In the genomic region with DNA sequence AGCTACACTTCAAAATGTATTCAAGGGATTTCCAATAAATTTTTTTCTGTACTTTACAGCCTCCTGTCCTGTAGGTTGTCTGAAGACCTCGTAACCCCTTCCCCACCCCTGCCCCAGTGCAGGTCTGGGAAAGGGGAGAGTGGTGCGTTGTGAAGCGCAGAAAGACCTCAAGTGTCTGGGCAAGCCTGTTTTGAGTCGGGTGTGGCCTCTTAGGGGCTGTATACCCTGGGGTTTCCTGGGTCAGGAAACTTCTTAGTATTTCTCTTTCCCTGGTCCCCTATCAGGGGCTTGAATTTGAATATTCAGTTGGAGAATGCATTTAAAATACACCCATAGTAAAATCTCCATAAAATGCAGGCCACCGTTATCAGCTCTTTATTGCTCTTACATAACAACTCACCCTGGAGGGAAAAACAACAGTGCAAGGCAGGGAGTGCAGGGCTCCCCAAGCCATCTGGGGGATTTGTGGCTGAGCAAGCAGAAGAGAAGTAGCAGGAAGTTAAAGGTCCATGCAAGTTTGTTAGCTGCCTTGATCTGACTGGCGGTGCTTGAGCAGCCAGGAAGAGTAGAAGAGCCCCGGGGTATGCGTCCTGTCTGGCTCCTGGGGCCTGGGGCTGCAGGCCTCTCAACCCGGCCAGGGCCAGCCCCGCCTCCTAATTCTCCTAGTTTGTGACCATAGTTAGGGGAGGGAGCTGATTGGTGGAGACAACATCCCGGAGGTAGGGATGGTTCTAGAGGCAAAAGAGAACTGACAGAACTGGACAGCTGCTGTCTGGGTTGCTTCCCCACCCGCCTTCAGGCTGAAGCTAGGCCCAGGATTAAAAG, we compare ENCODE assay signal across 9 cellular contexts. TPM values are rescaled to one million over a fixed set of nuclear protein-coding genes. Genes with fewer than 3 reads are reported as not detected.
DNase-seq lines count a peak whose midpoint lies in the region; ATAC-seq, FAIRE-seq and TF ChIP-seq lines count a peak whose summit lies in the region.
"Had no signal": no experiment of that assay in that cellular context is flagged by ENCODE, and none has a peak within 500 bp of the region (broad histone marks: within the 10 kb centered on the region; RNA-seq: fewer than 3 reads in every experiment).

No MANE protein-coding gene starts in this region.

- no peak overlapping the region for H2BK5ac ChIP-seq in H1 (ENCODE audit: low read depth, low read length)

- H3K18ac ChIP-seq in H1 (ENCODE audit: extremely low read depth, low read length) = no peak overlapping the region

- intact Hi-C loops in natural killer cell (cut with micrococcal nuclease) = loop anchor here (10.0 kb wide), 1 partner anchor 60 kb away; the partner anchor contains the start of genes ATG13 and HARBI1

- TF ChIP-seq CTCF in DOHH2 (IDR thresholded peaks at IDR 0.05; ENCODE audit: low read depth, low read length, poor library complexity, severe bottlenecking) = no peak
- no peak for TF ChIP-seq CTCF in RWPE2 (IDR thresholded peaks at IDR 0.05; ENCODE audit: poor library complexity, severe bottlenecking)
- no peak for TF ChIP-seq CTCF in H1 (IDR thresholded peaks at IDR 0.05; ENCODE audit: control extremely low read depth in 1 of 3, insufficient read depth in 1 of 3, low read depth in 1 of 3, low read length in 3 of 3)
- TF ChIP-seq CTCF in natural killer cell (IDR thresholded peaks at IDR 0.05) = no peak

- H2BK120ac ChIP-seq in H1 (replicated peaks; ENCODE audit: low read depth, low read length) = no peak overlapping the region

- H3K27me3 ChIP-seq in DOHH2 (ENCODE audit: control insufficient read depth, low read length) (no peaks in the 10 kb centered on the region), RWPE2 (ENCODE audit: insufficient read depth, poor library complexity, severe bottlenecking) (no peaks in the 10 kb centered on the region), H1 (replicated peaks in 1 of 4; ENCODE audit: control insufficient read depth in 3 of 4, extremely low read depth in 1 of 4, insufficient read depth in 3 of 4, low read length in 3 of 4) (no peaks in the 10 kb centered on the region)

- no peaks in the 10 kb centered on the region for H3K9me2 ChIP-seq in DOHH2 (replicated peaks; ENCODE audit: control insufficient read depth, low read length)

- CTCF ChIA-PET in H1 (lab: Charles Lee; ENCODE audit: partially characterized antibody) = interaction anchor here (0.9 to 2.2 kb wide), 7 partner anchors 11 to 109 kb away, joined by 3 to 6 read pairs (median 4); no protein-coding TSS in a partner anchor

- no peak; a peak in 1 of 3 replicates for TF ChIP-seq POLR2A in H1 (IDR thresholded peaks at IDR 0.05; ENCODE audit: control extremely low read depth in 1 of 2, low read depth in 2 of 2, low read length in 2 of 2)

- H3K27ac Mint-ChIP-seq in natural killer cell = peak overlapping the region; percentile 90 to 94

- H3K4me3 ChIP-seq in DOHH2 (ENCODE audit: low read length) (no peak overlapping the region), RWPE2 (ENCODE audit: severe bottlenecking) (no peak overlapping the region), H1 (ENCODE audit: extremely low read depth in 1 of 4, insufficient read depth in 2 of 4, low read depth in 3 of 4, low read length in 4 of 4) (no peak overlapping the region)

- H3K27ac ChIP-seq in DOHH2 (ENCODE audit: low read depth, low read length) (peak overlapping the region; percentile 48), RWPE2 (ENCODE audit: poor library complexity, severe bottlenecking) (peak overlapping the region; percentile 19), H1 (ENCODE audit: low read depth, low read length) (peak overlapping the region; percentile 30; the same call in 1 of the 2 replicates)

- ATAC-seq in RWPE2 (ENCODE audit: low read depth) (no peak; the same call in 2 of the 3 replicates), natural killer cell (peak in 1 of 3 donors; percentile 11), HG03571 (IDR thresholded peaks at IDR 0.05; ENCODE audit: unreplicated experiment) (no peak)

- no peaks in the 10 kb centered on the region for H3K79me2 ChIP-seq in DOHH2 (ENCODE audit: control insufficient read depth, low read length)
- H3K79me2 ChIP-seq in H1 (ENCODE audit: control insufficient read depth in 1 of 2, insufficient read depth in 2 of 2, low read length in 2 of 2) = no peaks in the 10 kb centered on the region

- POLR2A ChIA-PET in H1 (lab: Charles Lee; ENCODE audit: partially characterized antibody) = interaction anchor here (0.8 to 3.3 kb wide), 6 partner anchors 9 to 95 kb away, joined by 3 to 21 read pairs (median 4); partner anchors contain the start of genes ARHGAP1 and ZNF408

- no peak overlapping the region for H2AFZ ChIP-seq in H1 (ENCODE audit: low read length)

- peak; percentile 19 for DNase-seq in RWPE2 (ENCODE audit: low spot score)
- DNase-seq in H1 (ENCODE audit: low read depth in 1 of 2, low spot score in 2 of 2) = peak; percentile 39 to 78
- DNase-seq in natural killer cell = no peak
- no peak for DNase-seq in C1 segment of cervical spinal cord (lab: John Stamatoyannopoulos, UW)
- no peak for DNase-seq in DMS153 (lab: John Stamatoyannopoulos, UW)
- DNase-seq in SK-N-DZ (ENCODE audit: low spot score) = no peak

- peak overlapping the region; percentile 45 for H3K4me2 ChIP-seq in DOHH2 (ENCODE audit: low read length)
- peak overlapping the region; percentile 28 to 59; a peak in 3 of 4 replicates for H3K4me2 ChIP-seq in H1 (ENCODE audit: insufficient read depth in 1 of 2, low read depth in 2 of 2, low read length in 2 of 2)

- TF ChIP-seq RAD21 in H1 (IDR thresholded peaks at IDR 0.05 in 1 of 2, conservative IDR thresholded peaks at IDR 0.05 in 1 of 2; ENCODE audit: low read depth in 2 of 2, low read length in 2 of 2) = no peak

- no peak for FAIRE-seq in H1 (lab: Jason Lieb, UNC)
- FAIRE-seq: colon had no signal

- no peaks in the 10 kb centered on the region for H3K9me3 Mint-ChIP-seq in natural killer cell

- no peak overlapping the region for H3K56ac ChIP-seq in H1 (replicated peaks; ENCODE audit: insufficient read length, low read depth, low read length)

- no peak overlapping the region for H2BK20ac ChIP-seq in H1 (ENCODE audit: low read length)

- no peaks in the 10 kb centered on the region for H3K79me1 ChIP-seq in H1 (ENCODE audit: low read depth, low read length)

- no peaks in the 10 kb centered on the region for H3K23me2 ChIP-seq in H1 (ENCODE audit: low read depth, low read length)

- no peak overlapping the region for H3K23ac ChIP-seq in H1 (ENCODE audit: insufficient read length)

- TF ChIP-seq EP300 in H1 (IDR thresholded peaks at IDR 0.05; ENCODE audit: borderline replicate concordance in 1 of 2, low read depth in 2 of 2, low read length in 2 of 2) = no peak

- H2AK5ac ChIP-seq in H1 (ENCODE audit: low read depth, low read length) = no peak overlapping the region

- no peaks in the 10 kb centered on the region for H3F3A ChIP-seq in DOHH2 (ENCODE audit: control insufficient read depth, insufficient read depth)

- H2BK15ac ChIP-seq in H1 (ENCODE audit: low read length) = no peak overlapping the region

- H4K5ac ChIP-seq in H1 (ENCODE audit: insufficient read length, low read depth, low read length) = no peak overlapping the region

- no peaks in the 10 kb centered on the region for H3K27me3 Mint-ChIP-seq in natural killer cell (ENCODE audit: low read depth in 2 of 2)

- H3K4me3 Mint-ChIP-seq in natural killer cell = peak overlapping the region; percentile 63

- peaks cover 50 to 56% of the 10 kb centered on the region in 2 donors for H3K4me1 Mint-ChIP-seq in natural killer cell

- H3K36me3 ChIP-seq in DOHH2 (ENCODE audit: control insufficient read depth, low read length) (peaks cover 50% of the 10 kb centered on the region), RWPE2 (ENCODE audit: low read depth) (peaks cover 22% of the 10 kb centered on the region), H1 (ENCODE audit: control insufficient read depth in 2 of 4, insufficient read depth in 4 of 4, low read length in 3 of 4) (peaks cover 6 to 28% (median 21%) of the 10 kb centered on the region in 4 experiments; a peak in 7 of 8 replicates)

- H3K9me3 ChIP-seq in DOHH2 (ENCODE audit: control insufficient read depth, insufficient read depth, low read length) (no peaks in the 10 kb centered on the region), RWPE2 (ENCODE audit: severe bottlenecking) (no peaks in the 10 kb centered on the region), H1 (ENCODE audit: insufficient read depth in 2 of 2, low read depth in 1 of 2, low read length in 1 of 2) (no peaks in the 10 kb centered on the region)

- H4K20me1 ChIP-seq in DOHH2 (ENCODE audit: control insufficient read depth, insufficient read depth, low read depth, low read length) = no peaks in the 10 kb centered on the region
- H4K20me1 ChIP-seq in H1 (replicated peaks in 1 of 2; ENCODE audit: control insufficient read depth in 1 of 2, insufficient read depth in 2 of 2, low read length in 2 of 2) = peaks cover 0 to 1% of the 10 kb centered on the region in 2 experiments

- WGBS in H1 (ENCODE audit: extremely low coverage in 1 of 2, insufficient coverage in 1 of 2, insufficient read length in 1 of 2, insufficient replicate concordance in 2 of 2, low coverage in 1 of 2, low lambda C conversion rate in 2 of 2, missing lambda C conversion rate in 1 of 2), 2 experiments = 55% methylated on average over 12 of the region's 12 CpGs; no CpG with 5 or more reads in 1 of the 2 experiments

- peaks cover 34% of the 10 kb centered on the region for H3K4me1 ChIP-seq in DOHH2 (ENCODE audit: control insufficient read depth, low read length)
- peaks cover 10% of the 10 kb centered on the region for H3K4me1 ChIP-seq in RWPE2 (ENCODE audit: insufficient read depth, poor library complexity, severe bottlenecking)
- peaks cover 3 to 19% (median 7%) of the 10 kb centered on the region in 4 experiments for H3K4me1 ChIP-seq in H1 (replicated peaks in 1 of 4; ENCODE audit: control insufficient read depth in 3 of 4, insufficient read depth in 4 of 4, low read length in 3 of 4)

- H3K9ac ChIP-seq in H1 (replicated peaks in 1 of 4; ENCODE audit: extremely low read depth in 1 of 4, low read depth in 3 of 4, low read length in 3 of 4) = peak overlapping the region in 1 of 4 experiments; percentile 10; a peak in 1 of 7 replicates

- no peak overlapping the region for H4K91ac ChIP-seq in H1 (replicated peaks; ENCODE audit: insufficient read length, low read length)

- no peak overlapping the region for H3K14ac ChIP-seq in H1 (ENCODE audit: insufficient read length)

- no peak overlapping the region for H2BK12ac ChIP-seq in H1 (ENCODE audit: low read depth, low read length)

- H3K4ac ChIP-seq in H1 (replicated peaks; ENCODE audit: insufficient read length, low read depth, low read length) = no peak overlapping the region

- no peak overlapping the region for H4K8ac ChIP-seq in H1 (ENCODE audit: extremely low read depth, insufficient read depth, low read length)

- no peaks in the 10 kb centered on the region for H3K36me3 Mint-ChIP-seq in natural killer cell

RNA-seq across cellular contexts. Expression of gene ARHGAP1, which starts 25.7 kb away (rescaled TPM):
- 58.8 and 63.3 TPM in 2 replicates for total RNA-seq in H1 (2021; fragmentation: NEBNext Ultra II Directional; extraction: Animal tissue kit (Norgen Biotek cat#: 25700))
- 28.6 and 42.8 TPM in 2 replicates for polyA plus RNA-seq in H1 (2011; rRNA removed)
- 16.2 TPM for polyA plus RNA-seq in H1 (2011; cell fraction: cytosol; rRNA removed)
- 26.4 TPM for polyA plus RNA-seq in H1 (2011; cell fraction: nucleus; rRNA removed)
- 38.9 to 44.5 TPM (median 42.1 TPM) in 4 replicates for polyA plus RNA-seq in H1 (2012, experiment 1 of 2)
- 55.2 TPM for polyA plus RNA-seq in H1 (2012, experiment 2 of 2)
- polyA plus RNA-seq in H1 (2013, experiment 1 of 2) = 33.1 TPM
- polyA plus RNA-seq in H1 (2013, experiment 2 of 2) = 31.8 TPM
- 61.4 and 84.5 TPM in 2 replicates for polyA minus RNA-seq in H1 (2011; rRNA and poly(A)+ RNA removed)
- polyA minus RNA-seq in H1 (2011; cell fraction: cytosol; rRNA and poly(A)+ RNA removed) = 34.3 TPM
- 22.8 TPM for polyA minus RNA-seq in H1 (2011; cell fraction: nucleus; rRNA and poly(A)+ RNA removed)
- total RNA-seq in natural killer cell = 100 to 1,000 TPM in 2 of 3 donors, 10 to 100 TPM in 1; 89.8 to 111 (median 102) TPM
- polyA plus RNA-seq in SK-N-DZ (2014; cell fraction: cytosol; rRNA removed) = 8.1 and 15.1 TPM in 2 replicates
- polyA plus RNA-seq in SK-N-DZ (2014; cell fraction: nucleus; rRNA removed) = 6.1 and 13.4 TPM in 2 replicates

RNA-seq across cellular contexts. Expression of gene ZNF408, which starts 26.2 kb away (rescaled TPM):
- 10.7 and 11.0 TPM in 2 replicates for total RNA-seq in H1 (2021; fragmentation: NEBNext Ultra II Directional; extraction: Animal tissue kit (Norgen Biotek cat#: 25700))
- polyA plus RNA-seq in H1 (2011; rRNA removed) = 11.0 and 16.9 TPM in 2 replicates
- polyA plus RNA-seq in H1 (2011; cell fraction: cytosol; rRNA removed) = 10.9 TPM
- polyA plus RNA-seq in H1 (2011; cell fraction: nucleus; rRNA removed) = 15.5 TPM
- 6.9 to 10.3 TPM (median 9.8 TPM) in 4 replicates for polyA plus RNA-seq in H1 (2012, experiment 1 of 2)
- 10.6 TPM for polyA plus RNA-seq in H1 (2012, experiment 2 of 2)
- 6.4 TPM for polyA plus RNA-seq in H1 (2013, experiment 1 of 2)
- 5.3 TPM for polyA plus RNA-seq in H1 (2013, experiment 2 of 2)
- polyA minus RNA-seq in H1 (2011; rRNA and poly(A)+ RNA removed) = 6.8 and 9.3 TPM in 2 replicates
- polyA minus RNA-seq in H1 (2011; cell fraction: cytosol; rRNA and poly(A)+ RNA removed) = 12.5 TPM
- 14.9 TPM for polyA minus RNA-seq in H1 (2011; cell fraction: nucleus; rRNA and poly(A)+ RNA removed)
- 10 to 100 TPM in 1 of 3 donors, 1 to 10 TPM in 2; 9.1 to 19.0 (median 9.6) TPM for total RNA-seq in natural killer cell
- 16.0 and 17.1 TPM in 2 replicates for polyA plus RNA-seq in SK-N-DZ (2014; cell fraction: cytosol; rRNA removed)
- polyA plus RNA-seq in SK-N-DZ (2014; cell fraction: nucleus; rRNA removed) = 10.3 and 12.3 TPM in 2 replicates

RNA-seq across cellular contexts. Expression of gene F2, which starts 44.3 kb away (rescaled TPM):
- not detected in 2 replicates for total RNA-seq in H1 (2021; fragmentation: NEBNext Ultra II Directional; extraction: Animal tissue kit (Norgen Biotek cat#: 25700))
- 0.11 and 0.25 TPM in 2 replicates for polyA plus RNA-seq in H1 (2011; rRNA removed)
- 0.25 TPM for polyA plus RNA-seq in H1 (2011; cell fraction: cytosol; rRNA removed)
- 0.74 TPM for polyA plus RNA-seq in H1 (2011; cell fraction: nucleus; rRNA removed)
- 0.13 to 0.25 TPM (median 0.19 TPM) in 3 of 4 replicates, not detected in the other for polyA plus RNA-seq in H1 (2012, experiment 1 of 2)
- polyA plus RNA-seq in H1 (2012, experiment 2 of 2) = 0.13 TPM
- 0.02 TPM for polyA plus RNA-seq in H1 (2013, experiment 1 of 2)
- polyA plus RNA-seq in H1 (2013, experiment 2 of 2) = 0.06 TPM
- polyA minus RNA-seq in H1 (2011; rRNA and poly(A)+ RNA removed) = 0.28 TPM in 1 of 2 replicates, not detected in the other
- not detected for polyA minus RNA-seq in H1 (2011; cell fraction: cytosol; rRNA and poly(A)+ RNA removed)
- polyA minus RNA-seq in H1 (2011; cell fraction: nucleus; rRNA and poly(A)+ RNA removed) = not detected
- under 1 TPM in 1 of 3 donors, not detected in 2; 0.14 TPM for total RNA-seq in natural killer cell
- not detected in 2 replicates for polyA plus RNA-seq in SK-N-DZ (2014; cell fraction: cytosol; rRNA removed)
- polyA plus RNA-seq in SK-N-DZ (2014; cell fraction: nucleus; rRNA removed) = 0.13 and 0.43 TPM in 2 replicates

RNA-seq across cellular contexts. Expression of gene ATG13, which starts 57.3 kb away (rescaled TPM):
- total RNA-seq in H1 (2021; fragmentation: NEBNext Ultra II Directional; extraction: Animal tissue kit (Norgen Biotek cat#: 25700)) = 77.4 and 82.2 TPM in 2 replicates
- polyA plus RNA-seq in H1 (2011; rRNA removed) = 65.0 and 99.4 TPM in 2 replicates
- polyA plus RNA-seq in H1 (2011; cell fraction: cytosol; rRNA removed) = 70.3 TPM
- polyA plus RNA-seq in H1 (2011; cell fraction: nucleus; rRNA removed) = 116 TPM
- polyA plus RNA-seq in H1 (2012, experiment 1 of 2) = 40.6 to 52.0 TPM (median 47.2 TPM) in 4 replicates
- 48.0 TPM for polyA plus RNA-seq in H1 (2012, experiment 2 of 2)
- 46.4 TPM for polyA plus RNA-seq in H1 (2013, experiment 1 of 2)
- 46.3 TPM for polyA plus RNA-seq in H1 (2013, experiment 2 of 2)
- polyA minus RNA-seq in H1 (2011; rRNA and poly(A)+ RNA removed) = 146 and 155 TPM in 2 replicates
- polyA minus RNA-seq in H1 (2011; cell fraction: cytosol; rRNA and poly(A)+ RNA removed) = 48.5 TPM
- 72.1 TPM for polyA minus RNA-seq in H1 (2011; cell fraction: nucleus; rRNA and poly(A)+ RNA removed)
- 100 to 1,000 TPM; 125 to 137 (median 132) TPM for total RNA-seq in natural killer cell
- 56.9 and 58.3 TPM in 2 replicates for polyA plus RNA-seq in SK-N-DZ (2014; cell fraction: cytosol; rRNA removed)
- 40.9 and 60.5 TPM in 2 replicates for polyA plus RNA-seq in SK-N-DZ (2014; cell fraction: nucleus; rRNA removed)

RNA-seq across cellular contexts. Expression of gene HARBI1, which starts 57.6 kb away (rescaled TPM):
- total RNA-seq in H1 (2021; fragmentation: NEBNext Ultra II Directional; extraction: Animal tissue kit (Norgen Biotek cat#: 25700)) = 4.3 and 5.1 TPM in 2 replicates
- 2.7 and 3.8 TPM in 2 replicates for polyA plus RNA-seq in H1 (2011; rRNA removed)
- 3.5 TPM for polyA plus RNA-seq in H1 (2011; cell fraction: cytosol; rRNA removed)
- polyA plus RNA-seq in H1 (2011; cell fraction: nucleus; rRNA removed) = 2.0 TPM
- polyA plus RNA-seq in H1 (2012, experiment 1 of 2) = 3.8 to 5.3 TPM (median 5.2 TPM) in 4 replicates
- polyA plus RNA-seq in H1 (2012, experiment 2 of 2) = 1.7 TPM
- polyA plus RNA-seq in H1 (2013, experiment 1 of 2) = 2.8 TPM
- 2.4 TPM for polyA plus RNA-seq in H1 (2013, experiment 2 of 2)
- 7.4 and 8.5 TPM in 2 replicates for polyA minus RNA-seq in H1 (2011; rRNA and poly(A)+ RNA removed)
- 2.0 TPM for polyA minus RNA-seq in H1 (2011; cell fraction: cytosol; rRNA and poly(A)+ RNA removed)
- polyA minus RNA-seq in H1 (2011; cell fraction: nucleus; rRNA and poly(A)+ RNA removed) = 7.6 TPM
- 10 to 100 TPM in 2 of 3 donors, 1 to 10 TPM in 1; 9.9 to 16.8 (median 12.7) TPM for total RNA-seq in natural killer cell
- 5.4 and 5.9 TPM in 2 replicates for polyA plus RNA-seq in SK-N-DZ (2014; cell fraction: cytosol; rRNA removed)
- polyA plus RNA-seq in SK-N-DZ (2014; cell fraction: nucleus; rRNA removed) = 1.8 and 3.8 TPM in 2 replicates

Comparison
In these comparisons a context has a peak if more than half of its experiments do, and no peak if none do; other contexts are left out.
1. DNase-seq: peak in RWPE2 (single experiment) and H1 (2 of 2); none in natural killer cell (single experiment), C1 segment of cervical spinal cord (0 of 14), DMS153 (single experiment) and SK-N-DZ (single experiment).
2. Peak in every context shown above with its lines, with median percentiles within 50 percentile points of each other: H3K27ac ChIP-seq.